In genomic region chr16:77722315-77723107, GRCh38 we compare ENCODE assay signal across 8 cellular contexts. TPM values are rescaled to one million over a fixed set of nuclear protein-coding genes. Genes with fewer than 3 reads are reported as not detected.
DNase-seq lines count a peak whose midpoint lies in the region; ATAC-seq and TF ChIP-seq lines count a peak whose summit lies in the region.

NUDT7 (plus strand) TSS chr16:77722514; CDS start chr16:77722583, 69 bp downstream.

- peak within 1 kb of the TSS; percentile 94 to 96 for H3K9ac ChIP-seq in liver (ENCODE audit: low read depth in 1 of 2, low read length in 2 of 2)

- TF ChIP-seq CTCF in C4-2B (conservative IDR thresholded peaks at IDR 0.05) (peak; percentile 22), liver (IDR thresholded peaks at IDR 0.05; ENCODE audit: low read depth, low read length, missing input control) (no peak)

- no peaks in the 10 kb centered on the region for H3K27me3 ChIP-seq in liver (ENCODE audit: control insufficient read depth in 4 of 4, insufficient read depth in 4 of 4, low read length in 3 of 4)

- peak within 1 kb of the TSS; percentile 78 for H3K27ac ChIP-seq in C4-2B
- peak within 1 kb of the TSS; percentile 96 for H3K27ac ChIP-seq in liver (ENCODE audit: low read depth in 1 of 2, low read length in 2 of 2)

- peak; percentile 89 for ATAC-seq in HG03457 (IDR thresholded peaks at IDR 0.05; ENCODE audit: unreplicated experiment)

- peaks cover 2 to 14% (median 10%) of the 10 kb centered on the region in 4 donors for H3K36me3 ChIP-seq in liver (ENCODE audit: control insufficient read depth in 4 of 4, insufficient read depth in 3 of 4, low read depth in 1 of 4, low read length in 3 of 4)

- under 1% methylated on average over 55 of the region's 55 CpGs for WGBS in liver

- DNase-seq in GM19240 (ENCODE audit: insufficient read length, low spot score) (peak; percentile 90), NCI-H524 (lab: John Stamatoyannopoulos, UW) (peak; percentile 94 to 97), dermis blood vessel endothelial cell (peak; percentile 98)
- peak; percentile 93 to 97 for DNase-seq in activated CD4-positive, alpha-beta T cell treated with anti-CD3 and anti-CD28 coated beads, Interleukin-2, amount 50 U/mL, for 24 hours (ENCODE audit: low read depth in 1 of 2, low spot score in 1 of 2)
- DNase-seq in stimulated activated CD4-positive, alpha-beta T cell treated with anti-CD3 and anti-CD28 coated beads, Interleukin-4, amount 100 ng/mL, for 1 hour, result peak; percentile 99

- H3K9me3 ChIP-seq in liver (ENCODE audit: control insufficient read depth in 4 of 4, low read length in 3 of 4), result no peaks in the 10 kb centered on the region

- H3K4me1 ChIP-seq in liver (ENCODE audit: control insufficient read depth in 4 of 4, insufficient read depth in 4 of 4, low read length in 3 of 4), result peaks cover 4 to 19% (median 10%) of the 10 kb centered on the region in 4 donors

- TF ChIP-seq RAD21 in liver (IDR thresholded peaks at IDR 0.05), result peak in 1 of 2 donors; percentile 37

- peak within 1 kb of the TSS; percentile 75 to 82 (median 79) for H3K4me3 ChIP-seq in liver (ENCODE audit: low read depth in 1 of 3, low read length in 3 of 3)

TF ChIP-seq in liver, 16 proteins besides CTCF, POLR2A, EP300 and RAD21:
- TF ChIP-seq HNF4G (IDR thresholded peaks at IDR 0.05), result no peak
- TF ChIP-seq REST (IDR thresholded peaks at IDR 0.05), result peak; percentile 95
- peak in 1 of 2 donors; percentile 40 for TF ChIP-seq HNF4A (conservative IDR thresholded peaks at IDR 0.05)
- no peak for TF ChIP-seq FOXA1 (IDR thresholded peaks at IDR 0.05)
- peak; percentile 19 for TF ChIP-seq NR2F2 (IDR thresholded peaks at IDR 0.05)
- TF ChIP-seq EGR1 (IDR thresholded peaks at IDR 0.05; ENCODE audit: low read depth in 2 of 2), result no peak
- peak; percentile 80 for TF ChIP-seq TAF1 (conservative IDR thresholded peaks at IDR 0.05)
- TF ChIP-seq ZBTB33 (IDR thresholded peaks at IDR 0.05), result peak; percentile 73
- no peak for TF ChIP-seq ATF3 (IDR thresholded peaks at IDR 0.05)
- no peak for TF ChIP-seq GABPA (IDR thresholded peaks at IDR 0.05 in 1 of 2, conservative IDR thresholded peaks at IDR 0.05 in 1 of 2)
- peak; percentile 68 for TF ChIP-seq YY1 (IDR thresholded peaks at IDR 0.05)
- TF ChIP-seq SP1 (IDR thresholded peaks at IDR 0.05), result no peak
- peak in 1 of 2 donors; percentile 38 for TF ChIP-seq RXRA (IDR thresholded peaks at IDR 0.05)
- TF ChIP-seq MAX (IDR thresholded peaks at IDR 0.05), result peak; percentile 43
- TF ChIP-seq JUND (IDR thresholded peaks at IDR 0.05), result no peak
- no peak for TF ChIP-seq FOXA2 (IDR thresholded peaks at IDR 0.05)

RNA-seq across cellular contexts. Expression of gene NUDT7, which starts in this region (rescaled TPM):
- total RNA-seq in dermis blood vessel endothelial cell (8.0 and 8.1 TPM in 2 replicates), liver (10 to 100 TPM; 15.4 to 25.1 TPM)
- 10 to 100 TPM; 25.6 to 30.2 TPM for polyA plus RNA-seq in liver

Comparison
In these comparisons a context has a peak if more than half of its experiments do, and no peak if none do; other contexts are left out.
1. Peak in every context shown above with its lines: DNase-seq, ATAC-seq, H3K4me3 ChIP-seq and H3K27ac ChIP-seq.